In genomic region chr10:99658622-99659030, GRCh38 we compare ENCODE assay signal across 1 cellular context.
A peak's percentile ranks its signal among the peaks of the same experiment; 100 is the strongest.
TF ChIP-seq lines count a peak whose summit lies in the region.

No MANE protein-coding gene starts in this region.

TF ChIP-seq in H1, 55 proteins besides CTCF, POLR2A, EP300 and RAD21:
- TF ChIP-seq BCL11A (IDR thresholded peaks at IDR 0.05; ENCODE audit: low read depth in 2 of 2, low read length in 2 of 2) (no peak), SUZ12 (IDR thresholded peaks at IDR 0.05; ENCODE audit: low read length) (0 out of 2 replicates have a peak, but pooled peaks have one; percentile 17), MAX (IDR thresholded peaks at IDR 0.05) (0 out of 2 replicates have a peak, but pooled peaks have one; percentile 25), BACH1 (IDR thresholded peaks at IDR 0.05; ENCODE audit: low read length) (no peak), CHD2 (IDR thresholded peaks at IDR 0.05; ENCODE audit: low read length) (no peak), SIN3A (conservative IDR thresholded peaks at IDR 0.05 in 1 of 2, IDR thresholded peaks at IDR 0.05 in 1 of 2; ENCODE audit: low read depth in 1 of 2, low read length in 2 of 2) (0 out of 4 replicates have a peak, but pooled peaks of 1 of the 2 experiments have one; percentile 10), PHF8 (conservative IDR thresholded peaks at IDR 0.05; ENCODE audit: low read depth, low read length) (0 out of 2 replicates have a peak, but pooled peaks have one; percentile 10)
TF ChIP-seq in H1: peak in this region for 4.
